Comparison of ENCODE assay signal across 8 cellular contexts in genomic region chrX:2707334-2707760, GRCh38. TPM values are rescaled to one million over a fixed set of nuclear protein-coding genes. Genes with fewer than 3 reads are reported as not detected.
A peak's percentile ranks its signal among the peaks of the same experiment; 100 is the strongest.
DNase-seq lines count a peak whose midpoint lies in the region; ATAC-seq, FAIRE-seq and TF ChIP-seq lines count a peak whose summit lies in the region.

No MANE protein-coding gene starts in this region.

- H3K9me1 ChIP-seq in keratinocyte (ENCODE audit: control insufficient read depth, extremely low read depth, insufficient read depth, low read length): peaks cover 3% of the 10 kb centered on the region

- CTCF ChIA-PET in PC-9 (lab: Charles Lee): no interaction called here

- H3K9me3 ChIP-seq in PC-9 (ENCODE audit: insufficient read depth, low read depth): no peaks in the 10 kb centered on the region
- H3K9me3 ChIP-seq in keratinocyte (ENCODE audit: control insufficient read depth, low read depth, low read length): no peaks in the 10 kb centered on the region

- POLR2A ChIA-PET in PC-9 (lab: Charles Lee; ENCODE audit: unreplicated experiment): no interaction called here

- H2AFZ ChIP-seq in PC-9 (no peak overlapping the region), keratinocyte (ENCODE audit: control insufficient read depth, low read length) (no peak overlapping the region)

- dilution Hi-C loops in keratinocyte (cut with MboI; ENCODE audit: extremely low pct_ligation_motif_present, low sequenced_read_pairs): no loop called here

- peaks cover 52% of the 10 kb centered on the region for H3F3A ChIP-seq in PC-9 (ENCODE audit: insufficient read depth, low read depth)

- H3K27me3 ChIP-seq in PC-9 (ENCODE audit: insufficient read depth, low read depth) (no peaks in the 10 kb centered on the region), keratinocyte (ENCODE audit: control insufficient read depth, extremely low read depth, insufficient read depth, low read length) (no peaks in the 10 kb centered on the region)

- peak overlapping the region; percentile 87 for H3K27ac ChIP-seq in PC-9
- H3K27ac ChIP-seq in keratinocyte (ENCODE audit: control insufficient read depth, insufficient read depth, low read length): peak overlapping the region; percentile 99

- H3K4me2 ChIP-seq in PC-9 (peak overlapping the region; percentile 69), keratinocyte (ENCODE audit: control insufficient read depth, extremely low read depth, insufficient read depth, low read depth, low read length) (peak overlapping the region; percentile 83)

- TF ChIP-seq CTCF in PC-9 (conservative IDR thresholded peaks at IDR 0.05): no peak
- peak; percentile 0 for TF ChIP-seq CTCF in astrocyte of the spinal cord (IDR thresholded peaks at IDR 0.05; ENCODE audit: low read depth, low read length)
- TF ChIP-seq CTCF in keratinocyte (optimal IDR thresholded peaks at IDR 0.05 in 1 of 3, IDR thresholded peaks at IDR 0.05 in 1 of 3, conservative IDR thresholded peaks at IDR 0.05 in 1 of 3; ENCODE audit: extremely low read depth in 1 of 3, insufficient read depth in 2 of 3, low read length in 3 of 3): no peak

- H3K9me2 ChIP-seq in PC-9 (ENCODE audit: insufficient read depth): no peaks in the 10 kb centered on the region

- intact Hi-C loops in PC-9 (cut with micrococcal nuclease; ENCODE audit: unreplicated experiment): loop anchor here (1.0 kb wide), 1 partner anchor 9 kb away; no protein-coding TSS in a partner anchor

- no TSS peak for BruUV-seq in PC-9 (replicated peaks; lab: Mats Ljungman, UMichigan)

- H3K79me2 ChIP-seq in PC-9 (ENCODE audit: low read depth) (peaks cover 72% of the 10 kb centered on the region), keratinocyte (ENCODE audit: control insufficient read depth, insufficient read depth, low read length) (peaks cover 74% of the 10 kb centered on the region)

- peaks cover 3% of the 10 kb centered on the region; the same call in 1 of the 2 replicates for H3K36me3 ChIP-seq in PC-9 (ENCODE audit: low read depth)
- peaks cover 0 to 10% of the 10 kb centered on the region in 2 experiments for H3K36me3 ChIP-seq in keratinocyte (ENCODE audit: control insufficient read depth in 2 of 2, extremely low read depth in 1 of 2, insufficient read depth in 2 of 2, low read length in 2 of 2)

- peak; percentile 89 for ATAC-seq in HG02678 (IDR thresholded peaks at IDR 0.05; ENCODE audit: unreplicated experiment)

- H3K4me3 ChIP-seq in PC-9: no peak overlapping the region
- no peak overlapping the region for H3K4me3 ChIP-seq in astrocyte of the spinal cord (ENCODE audit: low read depth, low read length)
- peak overlapping the region in 2 of 3 experiments; percentile 15 to 29 for H3K4me3 ChIP-seq in keratinocyte (ENCODE audit: control insufficient read depth in 2 of 3, extremely low read depth in 1 of 3, insufficient read depth in 2 of 3, low read depth in 1 of 3, low read length in 3 of 3)

- H3K4me1 ChIP-seq in PC-9 (replicated peaks; ENCODE audit: insufficient read depth): peaks cover 52% of the 10 kb centered on the region
- H3K4me1 ChIP-seq in keratinocyte (ENCODE audit: control insufficient read depth, extremely low read depth, insufficient read depth, low read length): peaks cover 64% of the 10 kb centered on the region

- in situ Hi-C loops in astrocyte of the spinal cord (cut with HindIII; ENCODE audit: low sequenced_read_pairs): no loop called here

- DNase-seq in GM12892 (ENCODE audit: insufficient read length) (peak; percentile 52), PC-9 (peak; percentile 82 to 96), astrocyte of the spinal cord (ENCODE audit: low read depth, low spot score) (peak; percentile 89), keratinocyte (ENCODE audit: low read depth, low spot score) (peak; percentile 86), SW 1271 (lab: John Stamatoyannopoulos, UW) (no peak)
- DNase-seq in stimulated activated CD8-positive, alpha-beta memory T cell treated with anti-CD3 and anti-CD28 coated beads, Interleukin-12 subunit alpha, Interleukin-12 subunit beta, amount 100 ng/mL, for 1 hour (ENCODE audit: low read depth): peak; percentile 43
- DNase-seq in stimulated activated naive CD4-positive, alpha-beta T cell treated with Interleukin-2 at 50 U/mL for 16 hours (lab: John Stamatoyannopoulos, UW): no peak

- H4K20me1 ChIP-seq in PC-9 (ENCODE audit: insufficient read depth): no peaks in the 10 kb centered on the region
- no peaks in the 10 kb centered on the region for H4K20me1 ChIP-seq in keratinocyte (ENCODE audit: control insufficient read depth, extremely low read depth, insufficient read depth, low read length)

- no peak for TF ChIP-seq POLR2A in GM12892 (IDR thresholded peaks at IDR 0.05; ENCODE audit: low read depth, low read length)

- H3K9ac ChIP-seq in keratinocyte (ENCODE audit: control insufficient read depth, extremely low read depth, insufficient read depth, low read length): peak overlapping the region; percentile 83

- peak; percentile 99 for FAIRE-seq in GM12892 (lab: Jason Lieb, UNC)
- peak; percentile 95 for FAIRE-seq in keratinocyte (lab: Jason Lieb, UNC)

RNA-seq across cellular contexts. Expression of gene CD99, which starts 16.3 kb away (rescaled TPM):
- polyA plus RNA-seq in GM12892 (2012; ENCODE audit: missing spikeins): 113 TPM
- 159 and 203 TPM in 2 replicates for total RNA-seq in PC-9 (2021)
- polyA plus RNA-seq in keratinocyte: 33.8 to 165 TPM (median 74.4 TPM) in 3 replicates
- 38.5 TPM for polyA plus RNA-seq in keratinocyte (2011; ENCODE audit: low read depth)
- 68.5 and 123 TPM in 2 replicates for polyA plus RNA-seq in keratinocyte (2011; cell fraction: cytosol; rRNA removed)
- polyA plus RNA-seq in keratinocyte (2011; cell fraction: nucleus; rRNA removed): 96.6 and 113 TPM in 2 replicates
- polyA plus RNA-seq in keratinocyte (2012; ENCODE audit: low replicate concordance): 71.6 and 247 TPM in 2 replicates
- 31.3 to 57.0 TPM (median 41.1 TPM) in 3 replicates for polyA minus RNA-seq in keratinocyte
- 60.2 TPM for polyA minus RNA-seq in keratinocyte (2011; cell fraction: cytosol; rRNA and poly(A)+ RNA removed)
- 26.3 and 33.7 TPM in 2 replicates for polyA minus RNA-seq in keratinocyte (2011; cell fraction: nucleus; rRNA and poly(A)+ RNA removed)

RNA-seq across cellular contexts. Expression of gene XG, which starts 44.5 kb away (rescaled TPM):
- not detected for polyA plus RNA-seq in GM12892 (2012; ENCODE audit: missing spikeins)
- not detected in 2 replicates for total RNA-seq in PC-9 (2021)
- 56.5 to 74.4 TPM (median 70.9 TPM) in 3 replicates for polyA plus RNA-seq in keratinocyte
- 17.7 TPM for polyA plus RNA-seq in keratinocyte (2011; ENCODE audit: low read depth)
- 54.9 and 70.1 TPM in 2 replicates for polyA plus RNA-seq in keratinocyte (2011; cell fraction: cytosol; rRNA removed)
- polyA plus RNA-seq in keratinocyte (2011; cell fraction: nucleus; rRNA removed): 87.6 and 94.9 TPM in 2 replicates
- 46.5 and 57.1 TPM in 2 replicates for polyA plus RNA-seq in keratinocyte (2012; ENCODE audit: low replicate concordance)
- polyA minus RNA-seq in keratinocyte: 20.9 to 40.6 TPM (median 37.7 TPM) in 3 replicates
- polyA minus RNA-seq in keratinocyte (2011; cell fraction: cytosol; rRNA and poly(A)+ RNA removed): 48.2 TPM
- 44.5 and 64.5 TPM in 2 replicates for polyA minus RNA-seq in keratinocyte (2011; cell fraction: nucleus; rRNA and poly(A)+ RNA removed)

Comparison
In these comparisons a context has a peak if more than half of its experiments do, and no peak if none do; other contexts are left out.
1. DNase-seq: peak in GM12892 (single experiment), PC-9 (2 of 2), astrocyte of the spinal cord (single experiment), keratinocyte (single experiment) and stimulated activated CD8-positive, alpha-beta memory T cell treated with anti-CD3 and anti-CD28 coated beads, Interleukin-12 subunit alpha, Interleukin-12 subunit beta, amount 100 ng/mL, for 1 hour (single experiment); none in stimulated activated naive CD4-positive, alpha-beta T cell treated with Interleukin-2 at 50 U/mL for 16 hours (single experiment) and SW 1271 (0 of 2).
2. H3K4me3 ChIP-seq: peak in keratinocyte (2 of 3); none in PC-9 (single experiment) and astrocyte of the spinal cord (single experiment).